In the genomic region with DNA sequence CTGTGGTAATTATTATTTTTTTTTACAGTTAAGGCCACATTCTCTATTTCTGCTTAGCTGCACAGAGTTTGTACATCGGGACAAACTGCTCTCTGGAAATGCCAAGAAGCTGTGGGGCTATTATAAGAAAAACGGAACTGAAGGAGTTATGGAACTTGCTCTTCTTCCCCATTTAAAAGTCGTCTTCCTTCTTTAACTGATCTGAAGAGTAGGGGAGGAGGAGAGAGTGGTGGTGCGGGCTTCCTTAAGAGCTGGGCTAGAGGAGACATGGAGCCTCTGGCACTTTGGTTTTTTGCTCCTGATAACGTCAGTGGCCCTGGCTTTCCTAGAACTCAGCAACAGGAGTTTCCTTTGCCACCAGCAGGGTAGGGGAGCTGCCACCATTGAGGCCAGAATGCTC, we compare ENCODE assay signal across 17 cellular contexts. TPM values are rescaled to one million over a fixed set of nuclear protein-coding genes. Genes with fewer than 3 reads are reported as not detected.
A peak's percentile ranks its signal among the peaks of the same experiment; 100 is the strongest.
DNase-seq lines count a peak whose midpoint lies in the region; ATAC-seq and TF ChIP-seq lines count a peak whose summit lies in the region.
"Had no signal": no experiment of that assay in that cellular context is flagged by ENCODE, and none has a peak within 500 bp of the region (broad histone marks: within the 10 kb centered on the region; RNA-seq: fewer than 3 reads in every experiment).

No MANE protein-coding gene starts in this region.

- DNase-seq in KBM-7 (peak; percentile 90), SKM-1 (lab: John Stamatoyannopoulos, UW; ENCODE audit: unreplicated experiment) (peak; percentile 81), left ventricle myocardium inferior (no peak), sciatic nerve (ENCODE audit: low spot score) (no peak), GM23248 (no peak), Karpas-422 (no peak)
- DNase-seq: Calu3; central memory CD4-positive, alpha-beta T cell; effector CD4-positive, alpha-beta T cell; IMR-90; NCI-H1092 treated with DMSO at 0.1 percent for 48 hours; NCI-H82; substantia nigra had no signal

- H3K27me3 ChIP-seq in left ventricle myocardium inferior (ENCODE audit: low read depth) (no peaks in the 10 kb centered on the region), GM23248 (replicated peaks; ENCODE audit: insufficient read depth) (no peaks in the 10 kb centered on the region), Karpas-422 (ENCODE audit: low read length) (no peaks in the 10 kb centered on the region)

- in situ Hi-C loops in KBM-7 (cut with MboI; ENCODE audit: low pct_unique_long_range_greater_than_20kb, low sequenced_read_pairs), result no loop called here
- in situ Hi-C loops in GM23248 (cut with MboI), result no loop called here

- 96 to 97% methylated on average over 5 of the region's 5 CpGs for WGBS in GM23248 (ENCODE audit: low coverage in 1 of 2, low lambda C conversion rate in 2 of 2, missing lambda C conversion rate in 2 of 2), 2 experiments

- no peaks in the 10 kb centered on the region for H4K20me1 ChIP-seq in GM23248 (ENCODE audit: insufficient read depth)
- no peaks in the 10 kb centered on the region for H4K20me1 ChIP-seq in Karpas-422 (ENCODE audit: insufficient read depth, low read depth, low read length)

- H3K4me1 ChIP-seq in left ventricle myocardium inferior, result no peaks in the 10 kb centered on the region
- H3K4me1 ChIP-seq in GM23248 (ENCODE audit: insufficient read depth), result peaks cover 8% of the 10 kb centered on the region; the same call in 1 of the 2 replicates
- no peaks in the 10 kb centered on the region for H3K4me1 ChIP-seq in Karpas-422 (ENCODE audit: low read length)

- H3K9ac ChIP-seq in GM23248 (no peak overlapping the region), Karpas-422 (ENCODE audit: low read length) (no peak overlapping the region)

- H3K36me3 ChIP-seq in left ventricle myocardium inferior (no peaks in the 10 kb centered on the region), GM23248 (ENCODE audit: low read depth) (no peaks in the 10 kb centered on the region), Karpas-422 (ENCODE audit: insufficient read depth, low read length) (no peaks in the 10 kb centered on the region)

- H3K4me2 ChIP-seq in GM23248 (ENCODE audit: unreplicated experiment) (no peak overlapping the region), Karpas-422 (ENCODE audit: low read depth, low read length, poor library complexity, severe bottlenecking) (no peak overlapping the region)

- peaks cover 9% of the 10 kb centered on the region; the same call in 1 of the 2 replicates for H3F3A ChIP-seq in GM23248 (ENCODE audit: insufficient read depth)

- no peaks in the 10 kb centered on the region for H3K9me2 ChIP-seq in GM23248 (ENCODE audit: insufficient read depth)
- H3K9me2 ChIP-seq in Karpas-422 (replicated peaks; ENCODE audit: insufficient read depth, low read length), result no peaks in the 10 kb centered on the region

- intact Hi-C loops in left ventricle myocardium inferior (cut with micrococcal nuclease), result no loop called here
- intact Hi-C loops in sciatic nerve (cut with DNase I), result no loop called here

- H3K4me3 ChIP-seq in left ventricle myocardium inferior (no peak overlapping the region), GM23248 (no peak overlapping the region), Karpas-422 (ENCODE audit: low read length) (no peak overlapping the region)

- peaks cover 8% of the 10 kb centered on the region for H3K9me3 ChIP-seq in left ventricle myocardium inferior (replicated peaks)
- H3K9me3 ChIP-seq in GM23248 (ENCODE audit: low read depth), result no peaks in the 10 kb centered on the region
- no peaks in the 10 kb centered on the region for H3K9me3 ChIP-seq in Karpas-422 (ENCODE audit: low read length)

- H3K27ac ChIP-seq in left ventricle myocardium inferior (replicated peaks) (peak overlapping the region; percentile 36), GM23248 (no peak overlapping the region), Karpas-422 (ENCODE audit: low read length) (no peak overlapping the region)
- H3K27ac ChIP-seq: RWPE1 had no signal

- ATAC-seq in sciatic nerve (peak; percentile 65), HG03175 (IDR thresholded peaks at IDR 0.05; ENCODE audit: unreplicated experiment) (no peak), HG03108 (IDR thresholded peaks at IDR 0.05; ENCODE audit: unreplicated experiment) (no peak)
- ATAC-seq: activated CD4-positive, CD25-positive, alpha-beta regulatory T cell treated with anti-CD3 and anti-CD28 coated beads, Interleukin-2, amount 50 U/mL, for 24 hours had no signal

- no peak for TF ChIP-seq CTCF in left ventricle myocardium inferior (IDR thresholded peaks at IDR 0.05; ENCODE audit: borderline replicate concordance)

- H2AFZ ChIP-seq in GM23248 (no peak overlapping the region), Karpas-422 (ENCODE audit: low read length) (no peak overlapping the region)

- H3K79me2 ChIP-seq in GM23248 (ENCODE audit: insufficient read depth) (peaks cover 73% of the 10 kb centered on the region), Karpas-422 (ENCODE audit: low read length) (no peaks in the 10 kb centered on the region)

RNA-seq across cellular contexts. Expression of gene RAB31, which starts 54.5 kb away (rescaled TPM):
- total RNA-seq in left ventricle myocardium inferior, result 12.0 TPM
- 53.4 TPM for total RNA-seq in sciatic nerve
- total RNA-seq in GM23248 (2014; rRNA removed; shearing (Covaris generic)), result 40.5 and 49.2 TPM in 2 replicates
- polyA plus RNA-seq in GM23248 (2016; fragmentation: Nextera tagmentation; extraction: Ambion mirVana), result 144 and 162 TPM in 2 replicates
- not detected in 2 replicates for total RNA-seq in Karpas-422 (2014; rRNA removed; shearing (Covaris generic); ENCODE audit: low replicate concordance)

Comparison
In these comparisons a context has a peak if more than half of its experiments do, and no peak if none do; other contexts are left out.
1. DNase-seq: peak in KBM-7 (single experiment) and SKM-1 (single experiment); none in left ventricle myocardium inferior (single experiment), sciatic nerve (single experiment), GM23248 (single experiment) and Karpas-422 (single experiment).
2. RNA of gene RAB31, which starts 54.5 kb away (total RNA-seq): 53.4 TPM in sciatic nerve (single experiment), 40.5 to 49.2 TPM in GM23248 and 12.0 TPM in left ventricle myocardium inferior (single experiment); not detected in Karpas-422; every median in the first group is over 10 times any median in the second.